Comparison of ENCODE assay signal across 8 cellular contexts in genomic region chr4:98081961-98082360, GRCh38.
"Had no signal": no experiment of that assay in that cellular context is flagged by ENCODE, and none has a peak within 500 bp of the region (broad histone marks: within the 10 kb centered on the region; RNA-seq: fewer than 3 reads in every experiment).

No MANE protein-coding gene starts in this region.

- H3K4me1 Mint-ChIP-seq: GM23338, H9 had no signal

- H3K27ac Mint-ChIP-seq: GM23338 had no signal

- FAIRE-seq: H1, H54, HTR-8/SVneo, K562 had no signal

- H3K4me3 Mint-ChIP-seq: GM23338, H9 had no signal

- DNase-seq: H9, HCEC 1CT, IMR-90 had no signal

- H3K4me3 ChIP-seq: GM23338, K562 had no signal

- H3K9me3 Mint-ChIP-seq: GM23338, H9 had no signal

- H3K4me2 ChIP-seq: GM23338 had no signal

- H2AFZ ChIP-seq: GM23338 had no signal
